Comparison of ENCODE assay signal across 10 cellular contexts in the genomic region with DNA sequence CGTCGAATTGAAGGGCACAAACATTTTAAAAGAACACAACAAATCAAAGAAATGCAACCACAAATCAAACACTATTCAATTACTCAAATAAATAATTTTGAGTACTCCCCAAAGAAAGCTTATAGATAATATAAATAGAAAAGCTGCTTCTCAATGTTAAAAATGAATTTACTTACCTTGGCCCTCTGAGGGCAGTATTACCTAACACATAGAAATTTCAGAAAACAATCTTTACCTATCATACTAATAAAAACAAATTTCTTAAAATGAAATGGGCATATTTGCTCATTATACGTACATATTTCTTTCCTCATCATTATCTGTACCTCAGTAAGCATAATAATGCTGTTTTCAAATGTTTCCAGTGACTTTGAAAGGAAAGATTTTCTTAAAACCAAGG.
DNase-seq lines count a peak whose midpoint lies in the region; ATAC-seq, FAIRE-seq and TF ChIP-seq lines count a peak whose summit lies in the region.
"Had no signal": no experiment of that assay in that cellular context is flagged by ENCODE, and none has a peak within 500 bp of the region (broad histone marks: within the 10 kb centered on the region; RNA-seq: fewer than 3 reads in every experiment).

No MANE protein-coding gene starts in this region.

- TF ChIP-seq EP300 in A549 (IDR thresholded peaks at IDR 0.05), result no peak

- BruUV-seq in OCI-LY7 (replicated peaks; lab: Mats Ljungman, UMichigan), result no TSS peak

- H3K27ac ChIP-seq in A549, result no peak overlapping the region
- H3K27ac ChIP-seq in OCI-LY7 (ENCODE audit: low read depth, low read length, poor library complexity, severe bottlenecking), result no peak overlapping the region
- H3K27ac ChIP-seq: colonic mucosa had no signal

- H3K4me1 ChIP-seq in A549 (peaks cover 31% of the 10 kb centered on the region), OCI-LY7 (ENCODE audit: insufficient read depth, low read length, poor library complexity, severe bottlenecking) (no peaks in the 10 kb centered on the region)
- H3K4me1 ChIP-seq: colonic mucosa had no signal

- WGBS in A549 (ENCODE audit: missing lambda C conversion rate), result 56% methylated on average over 3 of the region's 3 CpGs

- intact Hi-C loops in OCI-LY7 (cut with micrococcal nuclease; ENCODE audit: unreplicated experiment), result loop anchor here (1.0 to 2.0 kb wide), 2 partner anchors 41 to 565 kb away; no protein-coding TSS in a partner anchor

- ATAC-seq in A549, result no peak
- ATAC-seq in HG02970 (IDR thresholded peaks at IDR 0.05; ENCODE audit: low FRiP score, unreplicated experiment), result no peak
- ATAC-seq in GM19023 (IDR thresholded peaks at IDR 0.05; ENCODE audit: unreplicated experiment), result no peak

- H3K9me3 ChIP-seq in A549 (no peaks in the 10 kb centered on the region), OCI-LY7 (ENCODE audit: low read length) (no peaks in the 10 kb centered on the region)
- H3K9me3 ChIP-seq: colonic mucosa had no signal

- H3K9me2 ChIP-seq in OCI-LY7 (ENCODE audit: insufficient read depth, low read length), result no peaks in the 10 kb centered on the region

- H3K4me2 ChIP-seq in A549, result no peak overlapping the region
- H3K4me2 ChIP-seq in OCI-LY7 (ENCODE audit: low read length), result no peak overlapping the region

- H3K36me3 ChIP-seq in OCI-LY7 (ENCODE audit: insufficient read depth, low read length), result no peaks in the 10 kb centered on the region
- H3K36me3 ChIP-seq: colonic mucosa had no signal

- POLR2A ChIA-PET in A549 (lab: Yijun Ruan, JAX), result no interaction called here
- POLR2A ChIA-PET in OCI-LY7 (lab: Charles Lee), result no interaction called here

- no peak for TF ChIP-seq POLR2A in A549 (IDR thresholded peaks at IDR 0.05; ENCODE audit: low read length)

- H3K4me3 ChIP-seq in A549 (no peak overlapping the region), OCI-LY7 (ENCODE audit: low read depth, low read length, poor library complexity, severe bottlenecking) (no peak overlapping the region), epithelial cell of esophagus (ENCODE audit: low read length) (no peak overlapping the region)
- H3K4me3 ChIP-seq: colonic mucosa had no signal

- CTCF ChIA-PET in A549 (lab: Yijun Ruan, JAX), result interaction anchor here (0.7 kb wide), 1 partner anchor 592 kb away, joined by 3 read pairs; no protein-coding TSS in a partner anchor
- CTCF ChIA-PET in OCI-LY7 (lab: Charles Lee; ENCODE audit: unreplicated experiment), result no interaction called here

- no peak for FAIRE-seq in A549 (lab: Jason Lieb, UNC)
- FAIRE-seq in G401.6 (lab: Jason Lieb, UNC), result peak; percentile 97

- TF ChIP-seq CTCF in A549 (IDR thresholded peaks at IDR 0.05) (peak; percentile 46; the same call in 2 of the 3 replicates), OCI-LY7 (conservative IDR thresholded peaks at IDR 0.05; ENCODE audit: low read length) (peak; percentile 63), epithelial cell of esophagus (IDR thresholded peaks at IDR 0.05; ENCODE audit: insufficient read depth, low read depth, low read length, missing control alignments) (peak; percentile 16)

- no peak for DNase-seq in A549 (ENCODE audit: low read depth in 1 of 2, low spot score in 1 of 2)
- no peak for DNase-seq in OCI-LY7 (ENCODE audit: low spot score)
- DNase-seq in epithelial cell of esophagus (ENCODE audit: low read depth), result peak; percentile 33
- no peak for DNase-seq in iPS-NIHi11 (ENCODE audit: low spot score)
- DNase-seq in SHP77 treated with DMSO at 0.1 percent for 48 hours (lab: John Stamatoyannopoulos, UW), result no peak
- DNase-seq: colonic mucosa, SHP77 had no signal

- no peaks in the 10 kb centered on the region for H3K79me2 ChIP-seq in OCI-LY7 (ENCODE audit: insufficient read depth, low read depth, low read length)

- no peak overlapping the region for H2AFZ ChIP-seq in OCI-LY7 (ENCODE audit: low read length)

- peak; percentile 67 to 76 for TF ChIP-seq RAD21 in A549 (conservative IDR thresholded peaks at IDR 0.05 in 1 of 2, IDR thresholded peaks at IDR 0.05 in 1 of 2)

- H4K20me1 ChIP-seq in OCI-LY7 (ENCODE audit: insufficient read depth, low read length), result no peaks in the 10 kb centered on the region

TF ChIP-seq in A549, 52 proteins besides CTCF, POLR2A, EP300 and RAD21:
- TF ChIP-seq NFE2L2 (conservative IDR thresholded peaks at IDR 0.05; ENCODE audit: low read length), result no peak
- TF ChIP-seq SMC3 (IDR thresholded peaks at IDR 0.05), result peak; percentile 69
- no peak for TF ChIP-seq CBX2 (IDR thresholded peaks at IDR 0.05; ENCODE audit: borderline replicate concordance, low read depth)
